11 cellular contexts compared by ENCODE assay signal in the genomic region with DNA sequence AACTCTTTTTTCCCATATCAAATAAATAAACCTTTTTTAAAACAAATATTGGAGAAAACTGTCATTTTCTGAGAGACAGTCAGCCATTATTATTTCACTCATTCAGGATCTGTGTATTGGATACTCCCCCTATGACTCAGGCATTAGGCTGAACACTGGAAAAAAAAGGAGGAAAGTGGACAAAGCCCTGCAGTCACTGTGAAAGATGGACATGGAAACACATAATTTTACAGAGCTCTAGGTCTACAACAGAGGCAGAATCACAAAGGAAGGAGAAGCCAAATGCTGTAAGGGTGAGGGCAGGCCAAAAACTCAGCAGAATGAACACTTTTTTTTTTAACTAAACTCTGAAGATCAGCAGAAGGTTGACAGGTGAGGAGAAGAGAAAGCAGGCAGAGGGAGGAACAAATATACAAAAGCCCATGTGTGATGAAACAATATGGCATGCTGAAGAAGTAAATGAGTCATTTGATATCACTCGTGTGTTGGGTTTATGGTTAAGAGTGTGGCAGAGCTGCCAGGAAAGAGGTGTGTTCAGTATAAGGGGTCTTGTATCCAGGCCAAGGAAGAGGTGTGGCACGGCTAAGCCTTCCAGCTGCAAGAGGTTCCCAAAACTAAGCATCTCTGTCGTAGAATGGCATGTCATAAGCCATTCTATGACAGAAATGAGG. TPM values are rescaled to one million over a fixed set of nuclear protein-coding genes. Genes with fewer than 3 reads are reported as not detected.
DNase-seq lines count a peak whose midpoint lies in the region; ATAC-seq, FAIRE-seq and TF ChIP-seq lines count a peak whose summit lies in the region.
"Had no signal": no experiment of that assay in that cellular context is flagged by ENCODE, and none has a peak within 500 bp of the region (broad histone marks: within the 10 kb centered on the region; RNA-seq: fewer than 3 reads in every experiment).

No MANE protein-coding gene starts in this region.

- in situ Hi-C loops in astrocyte of the spinal cord (cut with HindIII; ENCODE audit: low sequenced_read_pairs): no loop called here

- H3K4me3 Mint-ChIP-seq in endothelial cell (ENCODE audit: unreplicated experiment): no peak overlapping the region

- TF ChIP-seq CTCF in astrocyte of the spinal cord (IDR thresholded peaks at IDR 0.05; ENCODE audit: low read depth, low read length) (no peak), mucosa of descending colon (IDR thresholded peaks at IDR 0.05) (no peak), D721Med (IDR thresholded peaks at IDR 0.05; ENCODE audit: insufficient read depth, missing control alignments) (no peak), endothelial cell (IDR thresholded peaks at IDR 0.05; ENCODE audit: unreplicated experiment) (no peak)

- no peaks in the 10 kb centered on the region for H3K27me3 Mint-ChIP-seq in endothelial cell (ENCODE audit: unreplicated experiment)

- no peaks in the 10 kb centered on the region for H3K4me1 ChIP-seq in mucosa of descending colon (ENCODE audit: low read depth)
- H3K4me1 ChIP-seq in small intestine (ENCODE audit: control insufficient read depth in 2 of 2, insufficient read depth in 1 of 2, low read depth in 1 of 2, low read length in 1 of 2): peaks cover 0 to 9% of the 10 kb centered on the region in 2 donors

- peaks cover 7% of the 10 kb centered on the region for H3K36me3 Mint-ChIP-seq in endothelial cell (ENCODE audit: low read depth, unreplicated experiment)

- ATAC-seq in mucosa of descending colon: peak; percentile 96

- intact Hi-C loops in mucosa of descending colon (cut with DNase I, micrococcal nuclease): no loop called here

- no peak overlapping the region for H3K27ac Mint-ChIP-seq in endothelial cell (ENCODE audit: unreplicated experiment)

- peak; percentile 71 for DNase-seq in Daoy (ENCODE audit: low read depth)
- DNase-seq in HPDE6-E6E7 (ENCODE audit: extremely low spot score): peak; percentile 12
- DNase-seq in astrocyte of the spinal cord (ENCODE audit: low read depth, low spot score): peak; percentile 84
- peak in 1 of 3 donors; percentile 59 for DNase-seq in mucosa of descending colon
- DNase-seq in D721Med (ENCODE audit: insufficient read length, low spot score): no peak
- no peak for DNase-seq in small intestine
- no peak for DNase-seq in NCI-H446 treated with DMSO at 0.1 percent for 48 hours (lab: John Stamatoyannopoulos, UW)
- no peak for DNase-seq in endothelial cell (ENCODE audit: low spot score)
- DNase-seq: NCI-H1436 treated with DMSO at 0.1 percent for 48 hours had no signal

- peaks cover 21% of the 10 kb centered on the region for H3K4me1 Mint-ChIP-seq in endothelial cell (ENCODE audit: unreplicated experiment)

- H3K36me3 ChIP-seq in mucosa of descending colon (ENCODE audit: low read depth) (no peaks in the 10 kb centered on the region), small intestine (ENCODE audit: control insufficient read depth in 2 of 2, insufficient read depth in 2 of 2, low read length in 2 of 2) (no peaks in the 10 kb centered on the region)

- H3K4me3 ChIP-seq in astrocyte of the spinal cord (ENCODE audit: low read depth, low read length): no peak overlapping the region
- no peak overlapping the region for H3K4me3 ChIP-seq in mucosa of descending colon
- no peak overlapping the region for H3K4me3 ChIP-seq in small intestine (ENCODE audit: low read depth in 1 of 2, low read length in 2 of 2)
- H3K4me3 ChIP-seq: hepatocyte, SJCRH30 had no signal

- no peak for FAIRE-seq in D721Med (lab: Jason Lieb, UNC)
- no peak for FAIRE-seq in small intestine (lab: Jason Lieb, UNC)

- no peaks in the 10 kb centered on the region for H3K27me3 ChIP-seq in small intestine (ENCODE audit: control insufficient read depth in 2 of 2, insufficient read depth in 2 of 2, low read length in 2 of 2)
- H3K27me3 ChIP-seq: hepatocyte, SJCRH30 had no signal

- H3K9me3 ChIP-seq in mucosa of descending colon (no peaks in the 10 kb centered on the region), small intestine (ENCODE audit: control insufficient read depth, low read depth) (no peaks in the 10 kb centered on the region)
- H3K9me3 ChIP-seq: SJCRH30 had no signal

- no peaks in the 10 kb centered on the region for H3K9me3 Mint-ChIP-seq in endothelial cell (ENCODE audit: unreplicated experiment)

- WGBS in small intestine, 3 donors: 35 to 50% (median 44%) methylated on average over 3 of the region's 3 CpGs

- no peak overlapping the region for H3K27ac ChIP-seq in small intestine (ENCODE audit: low read depth in 1 of 2, low read length in 1 of 2)
- H3K27ac ChIP-seq: hepatocyte, SJCRH30 had no signal

RNA-seq across cellular contexts. Expression of a gene that starts 39.1 kb away (rescaled TPM):
- total RNA-seq in Daoy (2014; rRNA removed; shearing (Covaris generic)): 14.1 and 27.2 TPM in 2 replicates
- total RNA-seq in mucosa of descending colon (100 to 1,000 TPM in 1 of 3 donors, 10 to 100 TPM in 2; 80.1 to 148 (median 93.0) TPM), endothelial cell (ENCODE audit: unreplicated experiment) (314 TPM)
- polyA plus RNA-seq in small intestine: 10 to 100 TPM; 14.8 to 43.6 (median 18.6) TPM

Comparison
In these comparisons a context has a peak if more than half of its experiments do, and no peak if none do; other contexts are left out.
1. DNase-seq: peak in Daoy (single experiment), HPDE6-E6E7 (single experiment) and astrocyte of the spinal cord (single experiment); none in D721Med (single experiment), small intestine (single experiment), NCI-H446 treated with DMSO at 0.1 percent for 48 hours (single experiment) and endothelial cell (single experiment).